ENCODE assay signal across 9 cellular contexts in genomic region chr3:42589382-42590109, GRCh38. TPM values are rescaled to one million over a fixed set of nuclear protein-coding genes. Genes with fewer than 3 reads are reported as not detected.
DNase-seq lines count a peak whose midpoint lies in the region; ATAC-seq, FAIRE-seq and TF ChIP-seq lines count a peak whose summit lies in the region.
"Had no signal": no experiment of that assay in that cellular context is flagged by ENCODE, and none has a peak within 500 bp of the region (broad histone marks: within the 10 kb centered on the region; RNA-seq: fewer than 3 reads in every experiment).

No MANE protein-coding gene starts in this region.

- peaks cover 33% of the 10 kb centered on the region for H3K4me1 Mint-ChIP-seq in HFFc6 (ENCODE audit: low read depth)
- H3K4me1 Mint-ChIP-seq in natural killer cell = peaks cover 0 to 23% of the 10 kb centered on the region in 2 donors

- H4K20me1 ChIP-seq in K562 (replicated peaks; ENCODE audit: control insufficient read depth, insufficient read depth, low read length) = no peaks in the 10 kb centered on the region

- TF ChIP-seq EP300 in K562 (IDR thresholded peaks at IDR 0.05; ENCODE audit: low read length) = no peak

- no peaks in the 10 kb centered on the region for H3K9me1 ChIP-seq in K562 (ENCODE audit: control insufficient read depth, insufficient read depth, low read length)

- H3K4me3 Mint-ChIP-seq in HFFc6 (peak overlapping the region; percentile 95), natural killer cell (peak overlapping the region; percentile 92)

- peaks cover 12% of the 10 kb centered on the region; the same call in 1 of the 2 replicates for H3K36me3 Mint-ChIP-seq in HFFc6 (ENCODE audit: low read depth)
- no peaks in the 10 kb centered on the region for H3K36me3 Mint-ChIP-seq in natural killer cell

- CTCF ChIA-PET in AG04449 (lab: Yijun Ruan, JAX) = interaction anchor here (1.7 to 1.8 kb wide), 2 partner anchors 155 to 162 kb away, joined by 3 to 4 read pairs; no protein-coding TSS in a partner anchor
- CTCF ChIA-PET in K562 (lab: Yijun Ruan, JAX; ENCODE audit: low intra/inter-chr PET ratio) = no interaction called here

- H3K79me2 ChIP-seq in K562 (ENCODE audit: control insufficient read depth, insufficient read depth, low read length) = peaks cover 36% of the 10 kb centered on the region

- ATAC-seq in K562 (no peak), natural killer cell (no peak), HG02571 (IDR thresholded peaks at IDR 0.05; ENCODE audit: unreplicated experiment) (no peak)

- 88% methylated on average over 20 of the region's 20 CpGs for WGBS in K562 (ENCODE audit: insufficient coverage, low coverage, missing lambda C conversion rate)

- DNase-seq in AG04449 (ENCODE audit: low read depth, low spot score) = no peak
- no peak for DNase-seq in HFFc6
- no peak for DNase-seq in K562 (ENCODE audit: extremely low read depth in 1 of 4, low spot score in 3 of 4)
- DNase-seq in natural killer cell = no peak
- DNase-seq in NCI-H510A (lab: John Stamatoyannopoulos, UW) = no peak
- DNase-seq in posterior cingulate gyrus = no peak
- no peak for DNase-seq in NCI-H526 treated with DMSO at 0.1 percent for 48 hours (lab: John Stamatoyannopoulos, UW)

- H3K9me3 ChIP-seq in K562 (replicated peaks; ENCODE audit: control insufficient read depth, insufficient read depth, low read depth, low read length) = no peaks in the 10 kb centered on the region

- in situ Hi-C loops in K562 (cut with MboI) = no loop called here

- no peak for FAIRE-seq in K562 (lab: Jason Lieb, UNC)

- intact Hi-C loops in K562 (cut with micrococcal nuclease) = loop anchor here (1.0 kb wide), 1 partner anchor 11 kb away; the partner anchor contains the start of gene NKTR
- intact Hi-C loops in natural killer cell (cut with micrococcal nuclease) = loop anchor here (1.0 kb wide), 2 partner anchors 7 to 11 kb away; partner anchors contain the start of gene NKTR
- intact Hi-C loops in posterior cingulate gyrus (cut with DNase I) = no loop called here

- peaks cover 16 to 21% of the 10 kb centered on the region in 2 experiments; a peak in 4 of 5 replicates for H3K4me1 ChIP-seq in K562 (replicated peaks in 1 of 2; ENCODE audit: control insufficient read depth in 2 of 2, insufficient read depth in 2 of 2, low read length in 2 of 2)

- peak overlapping the region; percentile 92 for H2AFZ ChIP-seq in K562 (ENCODE audit: low read depth, low read length)

- peak overlapping the region; percentile 15 to 46; a peak in 3 of 4 replicates for H3K9ac ChIP-seq in K562 (ENCODE audit: insufficient read depth in 1 of 2, low read depth in 2 of 2, low read length in 2 of 2)

- TF ChIP-seq CTCF in AG04449 (IDR thresholded peaks at IDR 0.05; ENCODE audit: insufficient read depth, low read length, missing control alignments) = no peak
- TF ChIP-seq CTCF in HFFc6 (IDR thresholded peaks at IDR 0.05) = no peak
- TF ChIP-seq CTCF in K562 (IDR thresholded peaks at IDR 0.05 in 2 of 3, conservative IDR thresholded peaks at IDR 0.05 in 1 of 3; ENCODE audit: insufficient read depth in 2 of 3, low read depth in 1 of 3, low read length in 3 of 3) = no peak
- TF ChIP-seq CTCF in natural killer cell (IDR thresholded peaks at IDR 0.05) = no peak

- no peaks in the 10 kb centered on the region; the same call in none of the 2 replicates for H3K27me3 Mint-ChIP-seq in HFFc6 (ENCODE audit: insufficient read depth)
- H3K27me3 Mint-ChIP-seq in natural killer cell (ENCODE audit: low read depth in 2 of 2) = no peaks in the 10 kb centered on the region

- peaks cover 29% of the 10 kb centered on the region for H3K36me3 ChIP-seq in K562 (ENCODE audit: control insufficient read depth, insufficient read depth, low read length)

- H3K4me3 ChIP-seq in AG04449 (ENCODE audit: low read depth, low read length) = peak overlapping the region; percentile 76; the same call in 1 of the 2 replicates
- H3K4me3 ChIP-seq in K562 = peak overlapping the region; percentile 59

- H3K9me3 Mint-ChIP-seq in HFFc6 (no peaks in the 10 kb centered on the region), natural killer cell (no peaks in the 10 kb centered on the region)

- no peak for TF ChIP-seq POLR2A in K562 (conservative IDR thresholded peaks at IDR 0.05)

- H3K27me3 ChIP-seq in K562 (ENCODE audit: control insufficient read depth in 2 of 2, insufficient read depth in 2 of 2, low read length in 2 of 2) = no peaks in the 10 kb centered on the region
- H3K27me3 ChIP-seq: cardiac muscle cell had no signal

- no peak overlapping the region for H3K27ac Mint-ChIP-seq in HFFc6
- peak overlapping the region; percentile 83 to 93 for H3K27ac Mint-ChIP-seq in natural killer cell

- no peak for TF ChIP-seq RAD21 in K562 (CRISPR knock-in tag; conservative IDR thresholded peaks at IDR 0.05 in 1 of 2, IDR thresholded peaks at IDR 0.05 in 1 of 2)

- BruUV-seq in K562 (replicated peaks; lab: Mats Ljungman, UMichigan) = no TSS peak

- H3K27ac ChIP-seq in K562 (ENCODE audit: extremely low read depth, low read depth, low read length) = peak overlapping the region; percentile 57
- H3K27ac ChIP-seq: cardiac muscle cell had no signal

- H3K4me2 ChIP-seq in K562 (ENCODE audit: insufficient read depth, low read length) = peak overlapping the region; percentile 83

- POLR2A ChIA-PET in AG04449 (lab: Yijun Ruan, JAX) = interaction anchor here (0.7 to 1.2 kb wide), 2 partner anchors 11 kb away, joined by 3 to 22 read pairs; partner anchors contain the start of gene NKTR
- POLR2A ChIA-PET in K562 (lab: Yijun Ruan, JAX) = interaction anchor here (0.9 to 3.4 kb wide), 6 partner anchors 8 to 204 kb away, joined by 4 to 33 read pairs (median 6); partner anchors contain the start of genes NKTR and SEC22C

RNA-seq across cellular contexts. Expression of gene SS18L2, which starts 1.1 kb away (rescaled TPM):
- total RNA-seq in HFFc6 (2021; fragmentation: NEBNext Ultra II Directional; extraction: Animal tissue kit (Norgen Biotek cat#: 25700)) = 10 to 100 TPM; 18.9 to 23.2 (median 20.9) TPM
- 28.8 and 30.7 TPM in 2 replicates for total RNA-seq in K562 (2011; cell fraction: chromatin; rRNA removed; ENCODE audit: low replicate concordance)
- total RNA-seq in K562 (2011; cell fraction: nucleolus; rRNA removed) = 24.3 and 25.5 TPM in 2 replicates
- total RNA-seq in K562 (2011; cell fraction: nucleoplasm; rRNA removed) = 32.2 and 45.8 TPM in 2 replicates
- total RNA-seq in K562 (2014; rRNA removed) (51.4 and 75.9 TPM in 2 replicates), K562 (2014; rRNA removed; fragmentation: Illumina TruSeq; extraction: Trizol) (70.0 and 77.2 TPM in 2 replicates), K562 (2015; rRNA removed; fragmentation: Illumina TruSeq; extraction: Trizol) (65.6 and 78.0 TPM in 2 replicates), K562 (2021) (68.6 and 77.8 TPM in 2 replicates), natural killer cell (10 to 100 TPM; 33.5 to 47.6 (median 33.9) TPM)
- polyA plus RNA-seq in K562 (2011; rRNA removed) (117 and 144 TPM in 2 replicates), K562 (2014; fragmentation: Illumina TruSeq; extraction: Trizol) (72.2 and 78.0 TPM in 2 replicates), K562 (2014; fragmentation: Nextera tagmentation; extraction: Ambion mirVana) (100 to 1,000 TPM; 275 to 324 TPM), K562 (2014; rRNA removed) (99.2 and 99.4 TPM in 2 replicates)
- polyA plus RNA-seq in K562 (2011; cell fraction: cytosol; rRNA removed) = 31.8 and 55.1 TPM in 2 replicates
- 36.1 and 57.1 TPM in 2 replicates for polyA plus RNA-seq in K562 (2011; cell fraction: nucleus; rRNA removed)
- 73.8 and 106 TPM in 2 replicates for polyA plus RNA-seq in K562 (2012)
- 31.2 and 35.5 TPM in 2 replicates for polyA minus RNA-seq in K562 (2011; rRNA and poly(A)+ RNA removed)
- 8.1 and 16.6 TPM in 2 replicates for polyA minus RNA-seq in K562 (2011; cell fraction: cytosol; rRNA and poly(A)+ RNA removed)
- 12.7 and 17.9 TPM in 2 replicates for polyA minus RNA-seq in K562 (2011; cell fraction: nucleus; rRNA and poly(A)+ RNA removed)

RNA-seq across cellular contexts. Expression of gene SEC22C, which starts 7.8 kb away (rescaled TPM):
- 10 to 100 TPM; 40.7 to 51.2 (median 48.6) TPM for total RNA-seq in HFFc6 (2021; fragmentation: NEBNext Ultra II Directional; extraction: Animal tissue kit (Norgen Biotek cat#: 25700))
- total RNA-seq in K562 (2011; cell fraction: chromatin; rRNA removed; ENCODE audit: low replicate concordance) = 34.9 and 62.9 TPM in 2 replicates
- total RNA-seq in K562 (2011; cell fraction: nucleolus; rRNA removed) = 32.7 and 35.5 TPM in 2 replicates
- 48.1 and 67.3 TPM in 2 replicates for total RNA-seq in K562 (2011; cell fraction: nucleoplasm; rRNA removed)
- total RNA-seq in K562 (2014; rRNA removed) = 44.8 and 49.8 TPM in 2 replicates
- total RNA-seq in K562 (2014; rRNA removed; fragmentation: Illumina TruSeq; extraction: Trizol) = 62.4 and 63.6 TPM in 2 replicates
- 68.4 and 68.7 TPM in 2 replicates for total RNA-seq in K562 (2015; rRNA removed; fragmentation: Illumina TruSeq; extraction: Trizol)
- total RNA-seq in K562 (2021) = 50.7 and 50.8 TPM in 2 replicates
- polyA plus RNA-seq in K562 (2011; rRNA removed) = 60.5 and 64.5 TPM in 2 replicates
- 31.6 and 53.4 TPM in 2 replicates for polyA plus RNA-seq in K562 (2011; cell fraction: cytosol; rRNA removed)
- 36.9 and 47.6 TPM in 2 replicates for polyA plus RNA-seq in K562 (2011; cell fraction: nucleus; rRNA removed)
- polyA plus RNA-seq in K562 (2012) = 55.2 and 56.3 TPM in 2 replicates
- polyA plus RNA-seq in K562 (2014; fragmentation: Illumina TruSeq; extraction: Trizol) = 58.5 and 59.8 TPM in 2 replicates
- polyA plus RNA-seq in K562 (2014; fragmentation: Nextera tagmentation; extraction: Ambion mirVana) = 10 to 100 TPM; 35.6 to 41.3 TPM
- polyA plus RNA-seq in K562 (2014; rRNA removed) = 45.9 and 54.5 TPM in 2 replicates
- 40.6 and 42.7 TPM in 2 replicates for polyA minus RNA-seq in K562 (2011; rRNA and poly(A)+ RNA removed)
- 17.8 and 22.0 TPM in 2 replicates for polyA minus RNA-seq in K562 (2011; cell fraction: cytosol; rRNA and poly(A)+ RNA removed)
- polyA minus RNA-seq in K562 (2011; cell fraction: nucleus; rRNA and poly(A)+ RNA removed) = 15.6 and 16.9 TPM in 2 replicates
- total RNA-seq in natural killer cell = 10 to 100 TPM; 51.3 to 60.4 (median 55.9) TPM

RNA-seq across cellular contexts. Expression of gene NKTR, which starts 10.9 kb away (rescaled TPM):
- total RNA-seq in HFFc6 (2021; fragmentation: NEBNext Ultra II Directional; extraction: Animal tissue kit (Norgen Biotek cat#: 25700)) = 10 to 100 TPM; 27.8 to 32.7 (median 30.9) TPM
- total RNA-seq in K562 (2011; cell fraction: chromatin; rRNA removed; ENCODE audit: low replicate concordance) = 253 and 1,006 TPM in 2 replicates
- total RNA-seq in K562 (2011; cell fraction: nucleolus; rRNA removed) = 104 and 168 TPM in 2 replicates
- 377 and 604 TPM in 2 replicates for total RNA-seq in K562 (2011; cell fraction: nucleoplasm; rRNA removed)
- 48.0 and 51.5 TPM in 2 replicates for total RNA-seq in K562 (2014; rRNA removed)
- 117 and 120 TPM in 2 replicates for total RNA-seq in K562 (2014; rRNA removed; fragmentation: Illumina TruSeq; extraction: Trizol)
- 94.1 and 104 TPM in 2 replicates for total RNA-seq in K562 (2015; rRNA removed; fragmentation: Illumina TruSeq; extraction: Trizol)
- 67.4 and 70.3 TPM in 2 replicates for total RNA-seq in K562 (2021)
- 123 and 130 TPM in 2 replicates for polyA plus RNA-seq in K562 (2011; rRNA removed)
- polyA plus RNA-seq in K562 (2011; cell fraction: cytosol; rRNA removed) = 9.2 and 26.9 TPM in 2 replicates
- polyA plus RNA-seq in K562 (2011; cell fraction: nucleus; rRNA removed) = 284 and 370 TPM in 2 replicates
- polyA plus RNA-seq in K562 (2012) = 39.4 and 56.1 TPM in 2 replicates
- 76.5 and 95.7 TPM in 2 replicates for polyA plus RNA-seq in K562 (2014; fragmentation: Illumina TruSeq; extraction: Trizol)
- 10 to 100 TPM; 19.7 to 30.2 TPM for polyA plus RNA-seq in K562 (2014; fragmentation: Nextera tagmentation; extraction: Ambion mirVana)
- polyA plus RNA-seq in K562 (2014; rRNA removed) = 84.5 and 92.6 TPM in 2 replicates
- 140 and 209 TPM in 2 replicates for polyA minus RNA-seq in K562 (2011; rRNA and poly(A)+ RNA removed)
- polyA minus RNA-seq in K562 (2011; cell fraction: cytosol; rRNA and poly(A)+ RNA removed) = 19.9 and 20.4 TPM in 2 replicates
- polyA minus RNA-seq in K562 (2011; cell fraction: nucleus; rRNA and poly(A)+ RNA removed) = 246 and 455 TPM in 2 replicates
- total RNA-seq in natural killer cell = 100 to 1,000 TPM; 212 to 252 (median 217) TPM
